ENCODE assay signal across 11 cellular contexts in the genomic region with DNA sequence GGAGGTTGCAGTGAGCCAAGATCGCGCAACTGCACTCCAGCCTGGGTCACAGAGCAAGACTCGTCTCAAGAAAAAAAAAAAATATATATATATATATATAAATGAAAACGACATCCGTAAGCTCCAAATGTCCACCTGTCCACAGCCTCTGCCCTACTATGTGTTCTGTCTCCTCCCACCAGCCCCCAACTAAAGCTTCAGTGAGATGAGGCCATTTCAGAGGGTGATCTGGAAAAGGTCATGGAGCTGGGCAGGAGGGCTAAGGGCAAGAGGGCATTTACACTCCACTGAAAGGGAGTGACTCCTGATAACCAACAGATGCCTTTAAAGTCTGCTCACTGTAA. TPM values are rescaled to one million over a fixed set of nuclear protein-coding genes. Genes with fewer than 3 reads are reported as not detected.
DNase-seq lines count a peak whose midpoint lies in the region; ATAC-seq, FAIRE-seq and TF ChIP-seq lines count a peak whose summit lies in the region.
"Had no signal": no experiment of that assay in that cellular context is flagged by ENCODE, and none has a peak within 500 bp of the region (broad histone marks: within the 10 kb centered on the region; RNA-seq: fewer than 3 reads in every experiment).

No MANE protein-coding gene starts in this region.

- H3K36me3 ChIP-seq in PC-9 (ENCODE audit: low read depth) (peaks cover 20% of the 10 kb centered on the region), esophagus squamous epithelium (no peaks in the 10 kb centered on the region)

- peak overlapping the region; percentile 34 to 87 (median 56) for H3K27ac Mint-ChIP-seq in nephron

- no peak for ATAC-seq in A549

- peaks cover 81% of the 10 kb centered on the region for H3K4me1 Mint-ChIP-seq in nephron

- H3K36me3 Mint-ChIP-seq in nephron (ENCODE audit: low read depth): no peaks in the 10 kb centered on the region

- TF ChIP-seq EP300 in A549 (IDR thresholded peaks at IDR 0.05): no peak

- WGBS in A549 (ENCODE audit: missing lambda C conversion rate): 92% methylated on average over 5 of the region's 5 CpGs
- 72 to 83% methylated on average over 5 of the region's 5 CpGs for whole genome bisulfite sequencing in esophagus squamous epithelium, 2 donors

- BruUV-seq in PC-9 (replicated peaks; lab: Mats Ljungman, UMichigan): no TSS peak

- H3K79me2 ChIP-seq in PC-9 (ENCODE audit: low read depth): peaks cover 85% of the 10 kb centered on the region

- POLR2A ChIA-PET in A549 (lab: Yijun Ruan, JAX): interaction anchor here (0.6 kb wide), 1 partner anchor 106 kb away, joined by 3 read pairs; no protein-coding TSS in a partner anchor
- POLR2A ChIA-PET in PC-9 (lab: Charles Lee; ENCODE audit: unreplicated experiment): interaction anchor here (0.6 kb wide), 1 partner anchor 126 kb away, joined by 35 read pairs; no protein-coding TSS in a partner anchor

- intact Hi-C loops in PC-9 (cut with micrococcal nuclease; ENCODE audit: unreplicated experiment) (loop anchor here (10.0 kb wide), 1 partner anchor 372 kb away; no protein-coding TSS in a partner anchor), esophagus squamous epithelium (cut with DNase I) (no loop called here)

- H3K27ac ChIP-seq in A549 (peak overlapping the region in 1 of 2 experiments; percentile 100; a peak in 2 of 6 replicates), PC-9 (peak overlapping the region; percentile 67), esophagus squamous epithelium (peak overlapping the region in 3 of 4 donors; percentile 18 to 89 (median 56))

- H3K9me3 Mint-ChIP-seq in nephron: no peaks in the 10 kb centered on the region

- no peak overlapping the region for H2AFZ ChIP-seq in PC-9

- CTCF ChIA-PET in A549 (lab: Yijun Ruan, JAX) (interaction anchor here (1.5 to 1.9 kb wide), 2 partner anchors 10 to 155 kb away, joined by 4 to 5 read pairs; no protein-coding TSS in a partner anchor), PC-9 (lab: Charles Lee) (interaction anchor here (0.6 to 1.1 kb wide), 4 partner anchors 180 to 376 kb away, joined by 3 to 21 read pairs (median 4); no protein-coding TSS in a partner anchor)

- peak overlapping the region; percentile 88 to 92 (median 90) for H3K4me3 Mint-ChIP-seq in nephron

- H3K4me3 ChIP-seq in A549 (no peak overlapping the region), PC-9 (peak overlapping the region; percentile 82), esophagus squamous epithelium (peak overlapping the region in 3 of 4 donors; percentile 1 to 65 (median 28))

- H3K4me1 ChIP-seq in A549: peaks cover 46% of the 10 kb centered on the region
- H3K4me1 ChIP-seq in PC-9 (replicated peaks; ENCODE audit: insufficient read depth): peaks cover 56% of the 10 kb centered on the region
- H3K4me1 ChIP-seq in esophagus squamous epithelium: peaks cover 18 to 98% (median 26%) of the 10 kb centered on the region in 3 donors

- H3K27me3 ChIP-seq in PC-9 (ENCODE audit: insufficient read depth, low read depth) (no peaks in the 10 kb centered on the region), esophagus squamous epithelium (peaks cover 0 to 59% (median 2%) of the 10 kb centered on the region in 4 donors)

- DNase-seq in A549 (ENCODE audit: low read depth in 1 of 2, low spot score in 1 of 2): no peak
- no peak for DNase-seq in PC-9
- no peak for DNase-seq in esophagus squamous epithelium (lab: John Stamatoyannopoulos, UW)
- no peak for DNase-seq in NCI-H226
- DNase-seq in NCI-H1417 treated with DMSO at 0.1 percent for 48 hours (lab: John Stamatoyannopoulos, UW): no peak
- no peak for DNase-seq in dermis blood vessel endothelial cell
- DNase-seq in activated naive CD4-positive, alpha-beta T cell treated with anti-CD3 and anti-CD28 coated beads, Interleukin-2, amount 50 U/mL, for 16 hours: no peak
- DNase-seq: effector memory CD4-positive, alpha-beta T cell; NCI-H69; stimulated activated CD4-positive, alpha-beta T cell treated with anti-CD3 and anti-CD28 coated beads, Interleukin-2, amount 100 ng/mL, for 24 hours had no signal

- H4K20me1 ChIP-seq in PC-9 (ENCODE audit: insufficient read depth): peaks cover 64% of the 10 kb centered on the region

- H3K9me3 ChIP-seq in A549 (no peaks in the 10 kb centered on the region), PC-9 (ENCODE audit: insufficient read depth, low read depth) (no peaks in the 10 kb centered on the region), esophagus squamous epithelium (no peaks in the 10 kb centered on the region)

- peaks cover 18% of the 10 kb centered on the region for H3K27me3 Mint-ChIP-seq in nephron (ENCODE audit: low read depth)

- TF ChIP-seq POLR2A in A549 (IDR thresholded peaks at IDR 0.05; ENCODE audit: low read length) (no peak), esophagus squamous epithelium (IDR thresholded peaks at IDR 0.05) (no peak)

- TF ChIP-seq RAD21 in A549 (conservative IDR thresholded peaks at IDR 0.05 in 1 of 2, IDR thresholded peaks at IDR 0.05 in 1 of 2): no peak

- peaks cover 45% of the 10 kb centered on the region; the same call in 1 of the 2 replicates for H3F3A ChIP-seq in PC-9 (ENCODE audit: insufficient read depth, low read depth)

- H3K4me2 ChIP-seq in A549 (peak overlapping the region; percentile 95), PC-9 (peak overlapping the region; percentile 87)

- TF ChIP-seq CTCF in A549 (IDR thresholded peaks at IDR 0.05) (no peak), PC-9 (conservative IDR thresholded peaks at IDR 0.05) (no peak), esophagus squamous epithelium (IDR thresholded peaks at IDR 0.05) (no peak), nephron (IDR thresholded peaks at IDR 0.05; ENCODE audit: unreplicated experiment in 3 of 3) (no peak)

- no peak for FAIRE-seq in A549 (lab: Jason Lieb, UNC)

- no peaks in the 10 kb centered on the region for H3K9me2 ChIP-seq in PC-9 (ENCODE audit: insufficient read depth)

TF ChIP-seq in A549, 52 proteins besides CTCF, POLR2A, EP300 and RAD21:
- TF ChIP-seq CBX8 (IDR thresholded peaks at IDR 0.05) (no peak), EHMT2 (IDR thresholded peaks at IDR 0.05; ENCODE audit: low read depth) (no peak), KDM1A (IDR thresholded peaks at IDR 0.05; ENCODE audit: low read depth) (no peak), CBX2 (IDR thresholded peaks at IDR 0.05; ENCODE audit: borderline replicate concordance, low read depth) (no peak), HOXB13 (CRISPR knock-in tag; IDR thresholded peaks at IDR 0.05; ENCODE audit: low read depth) (no peak), JUN (IDR thresholded peaks at IDR 0.05) (no peak), HEYL (CRISPR knock-in tag; IDR thresholded peaks at IDR 0.05) (no peak), PHF8 (IDR thresholded peaks at IDR 0.05; ENCODE audit: borderline replicate concordance, low read depth) (no peak), FOSB (CRISPR knock-in tag; IDR thresholded peaks at IDR 0.05) (no peak), BHLHE40 (IDR thresholded peaks at IDR 0.05; ENCODE audit: low read depth, low read length) (no peak)
- TF ChIP-seq, protein P1, sequence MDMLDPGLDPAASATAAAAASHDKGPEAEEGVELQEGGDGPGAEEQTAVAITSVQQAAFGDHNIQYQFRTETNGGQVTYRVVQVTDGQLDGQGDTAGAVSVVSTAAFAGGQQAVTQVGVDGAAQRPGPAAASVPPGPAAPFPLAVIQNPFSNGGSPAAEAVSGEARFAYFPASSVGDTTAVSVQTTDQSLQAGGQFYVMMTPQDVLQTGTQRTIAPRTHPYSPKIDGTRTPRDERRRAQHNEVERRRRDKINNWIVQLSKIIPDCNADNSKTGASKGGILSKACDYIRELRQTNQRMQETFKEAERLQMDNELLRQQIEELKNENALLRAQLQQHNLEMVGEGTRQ (IDR thresholded peaks at IDR 0.05): no peak

RNA-seq across cellular contexts. Expression of a gene that starts 2.4 kb away (rescaled TPM):
- polyA plus RNA-seq in A549 (2011; rRNA removed) (5.7 and 6.7 TPM in 2 replicates), A549 (2017; fragmentation: RNase III; extraction: RNeasy Plus Mini Kit Qiagen cat#74134 plus additional on column Dnase treatment) (3.0 to 3.4 TPM (median 3.3 TPM) in 3 replicates)
- 3.6 and 5.0 TPM in 2 replicates for polyA plus RNA-seq in A549 (2012; cell fraction: cytosol; rRNA removed)
- 15.6 and 17.1 TPM in 2 replicates for polyA plus RNA-seq in A549 (2012; cell fraction: nucleus; rRNA removed)
- 14.0 and 17.9 TPM in 2 replicates for polyA minus RNA-seq in A549 (2011; rRNA and poly(A)+ RNA removed)
- total RNA-seq in PC-9 (2021) (6.9 and 11.0 TPM in 2 replicates), esophagus squamous epithelium (1 to 10 TPM; 1.9 to 7.1 (median 4.4) TPM), dermis blood vessel endothelial cell (5.5 and 11.9 TPM in 2 replicates)
